ENCODE assay signal across 1 cellular context in genomic region chr4:165327211-165328100, GRCh38.
TF ChIP-seq lines count a peak whose summit lies in the region.

Gene MSMO1, plus strand, starts transcription at chr4:165327669. Its CDS starts 5,702 bp downstream, at chr4:165333371.

TF ChIP-seq in GM12878, 131 proteins besides CTCF, POLR2A, EP300 and RAD21 (continued from another document and continues in another):
- TF ChIP-seq E2F4 (IDR thresholded peaks at IDR 0.05; ENCODE audit: low read depth, low read length) = peak; percentile 73; the same call in 1 of the 2 replicates
- no peak for TF ChIP-seq MTA3 (IDR thresholded peaks at IDR 0.05; ENCODE audit: borderline replicate concordance, low read length)
- TF ChIP-seq REST (IDR thresholded peaks at IDR 0.05; ENCODE audit: low read depth, low read length) = peak; percentile 51; the same call in 1 of the 2 replicates
- no peak for TF ChIP-seq BCLAF1 (IDR thresholded peaks at IDR 0.05)
- TF ChIP-seq TCF12 (IDR thresholded peaks at IDR 0.05; ENCODE audit: low read depth, low read length) = peak; percentile 46; the same call in 1 of the 2 replicates
- TF ChIP-seq TARDBP (IDR thresholded peaks at IDR 0.05; ENCODE audit: borderline replicate concordance) = no peak
- peak; percentile 63 for TF ChIP-seq POLR2AphosphoS5 (IDR thresholded peaks at IDR 0.05; ENCODE audit: low read length)
- TF ChIP-seq RAD51 (IDR thresholded peaks at IDR 0.05) = no peak
- TF ChIP-seq SUPT20H (IDR thresholded peaks at IDR 0.05; ENCODE audit: borderline replicate concordance, control insufficient read depth, low read depth, low read length) = no peak
- TF ChIP-seq CBX5 (IDR thresholded peaks at IDR 0.05; ENCODE audit: low read depth) = no peak
- TF ChIP-seq, protein P1, sequence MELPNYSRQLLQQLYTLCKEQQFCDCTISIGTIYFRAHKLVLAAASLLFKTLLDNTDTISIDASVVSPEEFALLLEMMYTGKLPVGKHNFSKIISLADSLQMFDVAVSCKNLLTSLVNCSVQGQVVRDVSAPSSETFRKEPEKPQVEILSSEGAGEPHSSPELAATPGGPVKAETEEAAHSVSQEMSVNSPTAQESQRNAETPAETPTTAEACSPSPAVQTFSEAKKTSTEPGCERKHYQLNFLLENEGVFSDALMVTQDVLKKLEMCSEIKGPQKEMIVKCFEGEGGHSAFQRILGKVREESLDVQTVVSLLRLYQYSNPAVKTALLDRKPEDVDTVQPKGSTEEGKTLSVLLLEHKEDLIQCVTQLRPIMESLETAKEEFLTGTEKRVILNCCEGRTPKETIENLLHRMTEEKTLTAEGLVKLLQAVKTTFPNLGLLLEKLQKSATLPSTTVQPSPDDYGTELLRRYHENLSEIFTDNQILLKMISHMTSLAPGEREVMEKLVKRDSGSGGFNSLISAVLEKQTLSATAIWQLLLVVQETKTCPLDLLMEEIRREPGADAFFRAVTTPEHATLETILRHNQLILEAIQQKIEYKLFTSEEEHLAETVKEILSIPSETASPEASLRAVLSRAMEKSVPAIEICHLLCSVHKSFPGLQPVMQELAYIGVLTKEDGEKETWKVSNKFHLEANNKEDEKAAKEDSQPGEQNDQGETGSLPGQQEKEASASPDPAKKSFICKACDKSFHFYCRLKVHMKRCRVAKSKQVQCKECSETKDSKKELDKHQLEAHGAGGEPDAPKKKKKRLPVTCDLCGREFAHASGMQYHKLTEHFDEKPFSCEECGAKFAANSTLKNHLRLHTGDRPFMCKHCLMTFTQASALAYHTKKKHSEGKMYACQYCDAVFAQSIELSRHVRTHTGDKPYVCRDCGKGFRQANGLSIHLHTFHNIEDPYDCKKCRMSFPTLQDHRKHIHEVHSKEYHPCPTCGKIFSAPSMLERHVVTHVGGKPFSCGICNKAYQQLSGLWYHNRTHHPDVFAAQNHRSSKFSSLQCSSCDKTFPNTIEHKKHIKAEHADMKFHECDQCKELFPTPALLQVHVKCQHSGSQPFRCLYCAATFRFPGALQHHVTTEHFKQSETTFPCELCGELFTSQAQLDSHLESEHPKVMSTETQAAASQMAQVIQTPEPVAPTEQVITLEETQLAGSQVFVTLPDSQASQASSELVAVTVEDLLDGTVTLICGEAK (IDR thresholded peaks at IDR 0.05; ENCODE audit: borderline replicate concordance) = peak; percentile 61; the same call in 1 of the 2 replicates
- no peak for TF ChIP-seq IRF5 (IDR thresholded peaks at IDR 0.05; ENCODE audit: borderline replicate concordance)
- TF ChIP-seq, protein P2, sequence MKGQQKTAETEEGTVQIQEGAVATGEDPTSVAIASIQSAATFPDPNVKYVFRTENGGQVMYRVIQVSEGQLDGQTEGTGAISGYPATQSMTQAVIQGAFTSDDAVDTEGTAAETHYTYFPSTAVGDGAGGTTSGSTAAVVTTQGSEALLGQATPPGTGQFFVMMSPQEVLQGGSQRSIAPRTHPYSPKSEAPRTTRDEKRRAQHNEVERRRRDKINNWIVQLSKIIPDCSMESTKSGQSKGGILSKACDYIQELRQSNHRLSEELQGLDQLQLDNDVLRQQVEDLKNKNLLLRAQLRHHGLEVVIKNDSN (IDR thresholded peaks at IDR 0.05; ENCODE audit: borderline replicate concordance, extremely low read length, insufficient read depth, low read depth, low read length) = no peak
- TF ChIP-seq CREM (IDR thresholded peaks at IDR 0.05; ENCODE audit: low read depth) = peak; percentile 88
- no peak for TF ChIP-seq EZH2 (IDR thresholded peaks at IDR 0.05; ENCODE audit: borderline replicate concordance, control insufficient read depth, low read depth, low read length)
- TF ChIP-seq SMARCA5 (IDR thresholded peaks at IDR 0.05) = peak; percentile 40; the same call in 1 of the 2 replicates
- TF ChIP-seq MEF2B (IDR thresholded peaks at IDR 0.05; ENCODE audit: partially characterized antibody, poor library complexity, severe bottlenecking) = peak; percentile 37
- TF ChIP-seq, protein P3, sequence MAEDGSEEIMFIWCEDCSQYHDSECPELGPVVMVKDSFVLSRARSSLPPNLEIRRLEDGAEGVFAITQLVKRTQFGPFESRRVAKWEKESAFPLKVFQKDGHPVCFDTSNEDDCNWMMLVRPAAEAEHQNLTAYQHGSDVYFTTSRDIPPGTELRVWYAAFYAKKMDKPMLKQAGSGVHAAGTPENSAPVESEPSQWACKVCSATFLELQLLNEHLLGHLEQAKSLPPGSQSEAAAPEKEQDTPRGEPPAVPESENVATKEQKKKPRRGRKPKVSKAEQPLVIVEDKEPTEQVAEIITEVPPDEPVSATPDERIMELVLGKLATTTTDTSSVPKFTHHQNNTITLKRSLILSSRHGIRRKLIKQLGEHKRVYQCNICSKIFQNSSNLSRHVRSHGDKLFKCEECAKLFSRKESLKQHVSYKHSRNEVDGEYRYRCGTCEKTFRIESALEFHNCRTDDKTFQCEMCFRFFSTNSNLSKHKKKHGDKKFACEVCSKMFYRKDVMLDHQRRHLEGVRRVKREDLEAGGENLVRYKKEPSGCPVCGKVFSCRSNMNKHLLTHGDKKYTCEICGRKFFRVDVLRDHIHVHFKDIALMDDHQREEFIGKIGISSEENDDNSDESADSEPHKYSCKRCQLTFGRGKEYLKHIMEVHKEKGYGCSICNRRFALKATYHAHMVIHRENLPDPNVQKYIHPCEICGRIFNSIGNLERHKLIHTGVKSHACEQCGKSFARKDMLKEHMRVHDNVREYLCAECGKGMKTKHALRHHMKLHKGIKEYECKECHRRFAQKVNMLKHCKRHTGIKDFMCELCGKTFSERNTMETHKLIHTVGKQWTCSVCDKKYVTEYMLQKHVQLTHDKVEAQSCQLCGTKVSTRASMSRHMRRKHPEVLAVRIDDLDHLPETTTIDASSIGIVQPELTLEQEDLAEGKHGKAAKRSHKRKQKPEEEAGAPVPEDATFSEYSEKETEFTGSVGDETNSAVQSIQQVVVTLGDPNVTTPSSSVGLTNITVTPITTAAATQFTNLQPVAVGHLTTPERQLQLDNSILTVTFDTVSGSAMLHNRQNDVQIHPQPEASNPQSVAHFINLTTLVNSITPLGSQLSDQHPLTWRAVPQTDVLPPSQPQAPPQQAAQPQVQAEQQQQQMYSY (CRISPR knock-in tag; IDR thresholded peaks at IDR 0.05) = no peak
- peak; percentile 83 for TF ChIP-seq MXI1 (IDR thresholded peaks at IDR 0.05; ENCODE audit: low read depth, low read length)
- TF ChIP-seq BMI1 (IDR thresholded peaks at IDR 0.05; ENCODE audit: borderline replicate concordance) = peak; percentile 98
- TF ChIP-seq, protein P4, sequence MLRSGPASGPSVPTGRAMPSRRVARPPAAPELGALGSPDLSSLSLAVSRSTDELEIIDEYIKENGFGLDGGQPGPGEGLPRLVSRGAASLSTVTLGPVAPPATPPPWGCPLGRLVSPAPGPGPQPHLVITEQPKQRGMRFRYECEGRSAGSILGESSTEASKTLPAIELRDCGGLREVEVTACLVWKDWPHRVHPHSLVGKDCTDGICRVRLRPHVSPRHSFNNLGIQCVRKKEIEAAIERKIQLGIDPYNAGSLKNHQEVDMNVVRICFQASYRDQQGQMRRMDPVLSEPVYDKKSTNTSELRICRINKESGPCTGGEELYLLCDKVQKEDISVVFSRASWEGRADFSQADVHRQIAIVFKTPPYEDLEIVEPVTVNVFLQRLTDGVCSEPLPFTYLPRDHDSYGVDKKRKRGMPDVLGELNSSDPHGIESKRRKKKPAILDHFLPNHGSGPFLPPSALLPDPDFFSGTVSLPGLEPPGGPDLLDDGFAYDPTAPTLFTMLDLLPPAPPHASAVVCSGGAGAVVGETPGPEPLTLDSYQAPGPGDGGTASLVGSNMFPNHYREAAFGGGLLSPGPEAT (IDR thresholded peaks at IDR 0.05; ENCODE audit: low read depth) = peak; percentile 35
- TF ChIP-seq ZNF24 (IDR thresholded peaks at IDR 0.05) = no peak
- TF ChIP-seq CEBPZ (IDR thresholded peaks at IDR 0.05; ENCODE audit: low read depth, low read length) = peak; percentile 90
